ENCODE assay signal across 19 cellular contexts in genomic region chr9:97629136-97629535, GRCh38.
"Had no signal": no experiment of that assay in that cellular context is flagged by ENCODE, and none has a peak within 500 bp of the region (broad histone marks: within the 10 kb centered on the region; RNA-seq: fewer than 3 reads in every experiment).

No MANE protein-coding gene starts in this region.

- H3K27ac ChIP-seq: coronary artery, esophagus squamous epithelium, lower lobe of right lung, neutrophil, skin epidermis had no signal

- H3K27me3 Mint-ChIP-seq: activated naive CD8-positive, alpha-beta T cell; central memory CD8-positive, alpha-beta T cell; naive B cell; stimulated activated naive B cell treated with anti-CD40 and anti-IgM and Interleukin-4, amounts not matched to agents 10 μg/mL and 1 μg/mL and 100 μg/mL, for 72 hours; type B pancreatic cell had no signal

- H3K9me3 Mint-ChIP-seq: central memory CD8-positive, alpha-beta T cell; immature natural killer cell; naive B cell; stimulated activated naive B cell treated with anti-CD40 and anti-IgM and Interleukin-4, amounts not matched to agents 10 μg/mL and 1 μg/mL and 100 μg/mL, for 72 hours; T-helper 2 cell treated with Interferon-gamma antibody and Interleukin-4, amounts not matched to agents 5 μg/mL and 100 μg/mL, for 36 hours; type B pancreatic cell had no signal

- H3K9me3 ChIP-seq: esophagus squamous epithelium, lower lobe of right lung, neutrophil had no signal

- DNase-seq: activated CD4-positive, alpha-beta T cell treated with anti-CD3 and anti-CD28 coated beads, Interleukin-2, amount 50 U/mL, for 1 hour; activated CD8-positive, alpha-beta memory T cell treated with anti-CD3 and anti-CD28 coated beads for 24 hours; activated gamma-delta T cell treated with Interleukin-2 at 50 U/mL for 16 hours; amniotic stem cell; esophagus squamous epithelium; immature natural killer cell; lower lobe of right lung; naive B cell; stimulated activated CD4-positive, alpha-beta T cell treated with anti-CD3 and anti-CD28 coated beads, Interleukin-15, amount 100 ng/mL, for 24 hours; stimulated activated CD4-positive, alpha-beta T cell treated with anti-CD3 and anti-CD28 coated beads, Interleukin-4, amount 100 ng/mL, for 1 hour; stimulated activated naive B cell treated with anti-CD40 and anti-IgM and Interleukin-4, amounts not matched to agents 10 μg/mL and 1 μg/mL and 100 μg/mL, for 72 hours had no signal

- ATAC-seq: activated CD4-positive, CD25-positive, alpha-beta regulatory T cell treated with anti-CD3 and anti-CD28 coated beads, Interleukin-2, amount 50 U/mL, for 24 hours; lower lobe of right lung; stimulated activated naive B cell treated with anti-CD40 and anti-IgM and Interleukin-4, amounts not matched to agents 10 μg/mL and 1 μg/mL and 100 μg/mL, for 72 hours had no signal

- H3K27me3 ChIP-seq: esophagus squamous epithelium, neutrophil had no signal

- H3K4me3 Mint-ChIP-seq: activated naive CD8-positive, alpha-beta T cell; central memory CD8-positive, alpha-beta T cell; immature natural killer cell; stimulated activated naive B cell treated with anti-CD40 and anti-IgM and Interleukin-4, amounts not matched to agents 10 μg/mL and 1 μg/mL and 100 μg/mL, for 72 hours; T-helper 2 cell treated with Interferon-gamma antibody and Interleukin-4, amounts not matched to agents 5 μg/mL and 100 μg/mL, for 36 hours had no signal

- H3K36me3 Mint-ChIP-seq: naive B cell had no signal

- H3K27ac Mint-ChIP-seq: activated naive CD8-positive, alpha-beta T cell; stimulated activated naive B cell treated with anti-CD40 and anti-IgM and Interleukin-4, amounts not matched to agents 10 μg/mL and 1 μg/mL and 100 μg/mL, for 72 hours; T-helper 2 cell treated with Interferon-gamma antibody and Interleukin-4, amounts not matched to agents 5 μg/mL and 100 μg/mL, for 36 hours had no signal

- H3K4me3 ChIP-seq: coronary artery, esophagus squamous epithelium, lower lobe of right lung, skin epidermis had no signal
